Comparison of ENCODE assay signal across 26 cellular contexts in the genomic region with DNA sequence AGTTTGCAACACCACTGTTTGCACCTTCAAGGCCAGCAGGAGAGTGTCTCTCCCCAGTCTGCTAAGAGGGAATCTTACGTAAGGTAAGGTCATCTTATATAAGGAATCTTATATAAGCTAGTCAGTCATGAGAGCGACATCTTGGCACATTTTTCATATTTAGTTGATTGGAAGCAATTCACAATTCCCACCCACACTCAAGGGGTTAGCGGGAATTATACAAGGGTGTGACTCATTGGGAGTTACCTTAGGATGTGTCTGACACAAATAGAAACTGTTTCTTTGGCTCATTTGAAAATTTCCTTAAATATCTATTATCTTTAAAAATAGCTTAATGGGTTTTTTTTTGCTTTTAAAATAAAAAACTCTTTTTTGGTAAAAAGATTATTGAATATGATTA.
"Had no signal": no experiment of that assay in that cellular context is flagged by ENCODE, and none has a peak within 500 bp of the region (broad histone marks: within the 10 kb centered on the region; RNA-seq: fewer than 3 reads in every experiment).

No MANE protein-coding gene starts in this region.

- H3K9me3 ChIP-seq: esophagus muscularis mucosa, left ventricle myocardium inferior, lower lobe of right lung, pancreas, prostate gland, right lobe of liver, thoracic aorta, transverse colon had no signal

- H3K9me3 Mint-ChIP-seq: dendritic cell treated with granulocyte-macrophage colony-stimulating factor and Interleukin-4, amounts not matched to agents 40 ng/mL and 50 ng/mL, for 4 days; effector memory CD8-positive, alpha-beta T cell; nephron; stimulated activated effector memory CD8-positive, alpha-beta T cell treated with anti-CD3 and anti-CD28 coated beads, Interleukin-12 subunit alpha, Interleukin-12 subunit beta, amount 100 ng/mL, for 72 hours; stimulated activated naive CD8-positive, alpha-beta T cell treated with anti-CD3 and anti-CD28 coated beads, Interleukin-15, amount 100 ng/mL, for 72 hours had no signal

- H3K27ac ChIP-seq: epithelial cell of prostate, esophagus muscularis mucosa, foreskin keratinocyte, hepatocyte, left ventricle myocardium inferior, lower lobe of right lung, pancreas, prostate gland, right lobe of liver, thoracic aorta had no signal

- H3K27ac Mint-ChIP-seq: dendritic cell treated with granulocyte-macrophage colony-stimulating factor and Interleukin-4, amounts not matched to agents 40 ng/mL and 50 ng/mL, for 4 days; effector memory CD8-positive, alpha-beta T cell; naive B cell; nephron; stimulated activated effector memory CD8-positive, alpha-beta T cell treated with anti-CD3 and anti-CD28 coated beads, Interleukin-12 subunit alpha, Interleukin-12 subunit beta, amount 100 ng/mL, for 72 hours; stimulated activated naive CD8-positive, alpha-beta T cell treated with anti-CD3 and anti-CD28 coated beads, Interleukin-15, amount 100 ng/mL, for 72 hours had no signal

- DNase-seq: effector memory CD8-positive, alpha-beta T cell; foreskin keratinocyte; kidney; left cardiac atrium; left ventricle myocardium inferior; lower lobe of right lung; mesenchymal stem cell; naive B cell; occipital lobe; pancreas; retina; right lobe of liver; stimulated activated CD4-positive, alpha-beta T cell treated with anti-CD3 and anti-CD28 coated beads, Interleukin-4, amount 100 ng/mL, for 1 hour; stimulated activated CD8-positive, alpha-beta memory T cell treated with anti-CD3 and anti-CD28 coated beads, Interleukin-4, amount 100 ng/mL, for 48 hours; stimulated activated naive CD8-positive, alpha-beta T cell treated with anti-CD3 and anti-CD28 coated beads, Interleukin-15, amount 100 ng/mL, for 72 hours; substantia nigra; transverse colon had no signal

- FAIRE-seq: kidney, pancreas, urothelium cell line had no signal

- H3K4me1 Mint-ChIP-seq: nephron; stimulated activated effector memory CD8-positive, alpha-beta T cell treated with anti-CD3 and anti-CD28 coated beads, Interleukin-12 subunit alpha, Interleukin-12 subunit beta, amount 100 ng/mL, for 72 hours; stimulated activated naive CD8-positive, alpha-beta T cell treated with anti-CD3 and anti-CD28 coated beads, Interleukin-15, amount 100 ng/mL, for 72 hours had no signal

- H3K4me1 ChIP-seq: esophagus muscularis mucosa, foreskin keratinocyte, left ventricle myocardium inferior, lower lobe of right lung, pancreas, prostate gland, right lobe of liver, transverse colon had no signal

- ATAC-seq: effector memory CD8-positive, alpha-beta T cell; foreskin keratinocyte; left cardiac atrium; lower lobe of right lung; pancreas; right lobe of liver; stimulated activated effector memory CD8-positive, alpha-beta T cell treated with anti-CD3 and anti-CD28 coated beads, Interleukin-12 subunit alpha, Interleukin-12 subunit beta, amount 100 ng/mL, for 72 hours; stimulated activated naive CD8-positive, alpha-beta T cell treated with anti-CD3 and anti-CD28 coated beads, Interleukin-15, amount 100 ng/mL, for 72 hours had no signal

- H3K4me3 ChIP-seq: esophagus muscularis mucosa, hepatocyte, left ventricle myocardium inferior, lower lobe of right lung, pancreas, prostate gland, right lobe of liver, thoracic aorta, transverse colon had no signal

- H3K36me3 Mint-ChIP-seq: naive B cell; stimulated activated effector memory CD8-positive, alpha-beta T cell treated with anti-CD3 and anti-CD28 coated beads, Interleukin-12 subunit alpha, Interleukin-12 subunit beta, amount 100 ng/mL, for 72 hours had no signal

- H3K4me3 Mint-ChIP-seq: dendritic cell treated with granulocyte-macrophage colony-stimulating factor and Interleukin-4, amounts not matched to agents 40 ng/mL and 50 ng/mL, for 4 days; effector memory CD8-positive, alpha-beta T cell; naive B cell; nephron; stimulated activated effector memory CD8-positive, alpha-beta T cell treated with anti-CD3 and anti-CD28 coated beads, Interleukin-12 subunit alpha, Interleukin-12 subunit beta, amount 100 ng/mL, for 72 hours; stimulated activated naive CD8-positive, alpha-beta T cell treated with anti-CD3 and anti-CD28 coated beads, Interleukin-15, amount 100 ng/mL, for 72 hours had no signal

- H3K27me3 ChIP-seq: esophagus muscularis mucosa, foreskin keratinocyte, hepatocyte, pancreas, transverse colon had no signal

- H3K27me3 Mint-ChIP-seq: dendritic cell treated with granulocyte-macrophage colony-stimulating factor and Interleukin-4, amounts not matched to agents 40 ng/mL and 50 ng/mL, for 4 days; effector memory CD8-positive, alpha-beta T cell; naive B cell; stimulated activated naive CD8-positive, alpha-beta T cell treated with anti-CD3 and anti-CD28 coated beads, Interleukin-15, amount 100 ng/mL, for 72 hours had no signal

- H3K36me3 ChIP-seq: esophagus muscularis mucosa, left ventricle myocardium inferior, lower lobe of right lung, pancreas, prostate gland, right lobe of liver, thoracic aorta, transverse colon had no signal
